ENCODE assay signal across 26 cellular contexts in the genomic region with DNA sequence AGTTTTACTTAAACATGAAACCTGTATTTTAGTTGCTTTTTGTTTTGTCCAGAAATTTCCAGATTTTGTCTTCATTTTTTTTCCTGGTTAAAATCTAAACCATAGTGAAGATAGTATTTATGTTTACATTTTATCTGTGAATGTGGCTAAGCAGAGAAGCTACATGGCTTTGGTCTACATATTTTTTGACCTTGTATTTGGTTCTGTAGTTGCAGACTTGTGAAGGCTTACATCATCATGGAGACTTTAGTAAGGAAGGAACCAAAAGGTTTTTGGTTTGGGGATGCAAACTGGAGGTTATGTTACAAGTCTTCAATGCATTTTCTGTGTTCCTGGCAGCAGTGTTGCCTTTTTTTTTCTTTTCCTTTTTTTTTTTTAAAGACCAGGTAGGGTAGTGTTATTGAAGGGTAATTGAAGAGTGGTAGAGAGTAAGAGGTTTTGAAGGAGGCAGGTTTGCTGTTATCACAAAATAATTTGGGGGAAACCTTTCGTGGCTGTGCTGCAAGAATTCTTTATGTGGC. TPM values are rescaled to one million over a fixed set of nuclear protein-coding genes. Genes with fewer than 3 reads are reported as not detected.
DNase-seq lines count a peak whose midpoint lies in the region; ATAC-seq and FAIRE-seq lines count a peak whose summit lies in the region.
"Had no signal": no experiment of that assay in that cellular context is flagged by ENCODE, and none has a peak within 500 bp of the region (broad histone marks: within the 10 kb centered on the region; RNA-seq: fewer than 3 reads in every experiment).

No MANE protein-coding gene starts in this region.

- H3K4me3 Mint-ChIP-seq in activated CD4-positive, alpha-beta T cell treated with anti-CD3 and anti-CD28 coated beads, Interleukin-2, amount 10 ng/mL, durations not matched to agents 24 days and 14 days, result peak overlapping the region; percentile 7
- no peak overlapping the region for H3K4me3 Mint-ChIP-seq in CD4-positive, CD25-positive, alpha-beta regulatory T cell
- peak overlapping the region; percentile 31 for H3K4me3 Mint-ChIP-seq in activated T-helper 17 cell treated with anti-CD3 and anti-CD28 coated beads, Interleukin-2, amount 50 U/mL, for 72 hours
- H3K4me3 Mint-ChIP-seq: B cell; central memory CD8-positive, alpha-beta T cell; HFFc6; naive B cell had no signal

- peak; percentile 39 for FAIRE-seq in endometrium (lab: Jason Lieb, UNC)
- FAIRE-seq: urothelium cell line had no signal

- no peak for ATAC-seq in CD4-positive, CD25-positive, alpha-beta regulatory T cell (ENCODE audit: low read depth in 2 of 2)
- ATAC-seq in activated T-helper 17 cell treated with anti-CD3 and anti-CD28 coated beads, Interleukin-2, amount 50 U/mL, for 72 hours (replicated peaks), result no peak
- ATAC-seq: left lung had no signal

- intact Hi-C loops in activated CD4-positive, alpha-beta T cell treated with anti-CD3 and anti-CD28 coated beads, Interleukin-2, amount 10 ng/mL, durations not matched to agents 24 days and 14 days (cut with micrococcal nuclease), result loop anchor here (5.0 kb wide), 1 partner anchor 42 kb away; no protein-coding TSS in a partner anchor

- no peaks in the 10 kb centered on the region for H3K9me3 ChIP-seq in CD4-positive, CD25-positive, alpha-beta regulatory T cell (ENCODE audit: control insufficient read depth in 2 of 2, low read length in 2 of 2)
- H3K9me3 ChIP-seq: left lung, suprapubic skin had no signal

- H3K36me3 Mint-ChIP-seq in activated CD4-positive, alpha-beta T cell treated with anti-CD3 and anti-CD28 coated beads, Interleukin-2, amount 10 ng/mL, durations not matched to agents 24 days and 14 days (ENCODE audit: low read depth), result peaks cover 42% of the 10 kb centered on the region
- peaks cover 27% of the 10 kb centered on the region for H3K36me3 Mint-ChIP-seq in CD4-positive, CD25-positive, alpha-beta regulatory T cell
- peaks cover 62% of the 10 kb centered on the region for H3K36me3 Mint-ChIP-seq in activated T-helper 17 cell treated with anti-CD3 and anti-CD28 coated beads, Interleukin-2, amount 50 U/mL, for 72 hours (ENCODE audit: low read depth)

- peaks cover 32% of the 10 kb centered on the region for H3K4me1 Mint-ChIP-seq in activated CD4-positive, alpha-beta T cell treated with anti-CD3 and anti-CD28 coated beads, Interleukin-2, amount 10 ng/mL, durations not matched to agents 24 days and 14 days
- peaks cover 7 to 16% (median 12%) of the 10 kb centered on the region in 4 donors for H3K4me1 Mint-ChIP-seq in CD4-positive, CD25-positive, alpha-beta regulatory T cell
- H3K4me1 Mint-ChIP-seq in activated T-helper 17 cell treated with anti-CD3 and anti-CD28 coated beads, Interleukin-2, amount 50 U/mL, for 72 hours, result peaks cover 22% of the 10 kb centered on the region
- H3K4me1 Mint-ChIP-seq: B cell had no signal

- H3K36me3 ChIP-seq in CD4-positive, CD25-positive, alpha-beta regulatory T cell (ENCODE audit: control insufficient read depth, insufficient read depth, low read length), result peaks cover 16% of the 10 kb centered on the region

- no peaks in the 10 kb centered on the region for H3K9me3 Mint-ChIP-seq in activated CD4-positive, alpha-beta T cell treated with anti-CD3 and anti-CD28 coated beads, Interleukin-2, amount 10 ng/mL, durations not matched to agents 24 days and 14 days
- H3K9me3 Mint-ChIP-seq in CD4-positive, CD25-positive, alpha-beta regulatory T cell, result no peaks in the 10 kb centered on the region
- H3K9me3 Mint-ChIP-seq in activated T-helper 17 cell treated with anti-CD3 and anti-CD28 coated beads, Interleukin-2, amount 50 U/mL, for 72 hours, result no peaks in the 10 kb centered on the region
- H3K9me3 Mint-ChIP-seq: central memory CD8-positive, alpha-beta T cell; HFFc6; naive B cell had no signal

- no peak overlapping the region for H3K27ac ChIP-seq in CD4-positive, CD25-positive, alpha-beta regulatory T cell (ENCODE audit: insufficient read depth, low read length, poor library complexity, severe bottlenecking)
- H3K27ac ChIP-seq: left lung, suprapubic skin had no signal

- H3K4me1 ChIP-seq in CD4-positive, CD25-positive, alpha-beta regulatory T cell (ENCODE audit: control insufficient read depth, insufficient read depth, low read length, poor library complexity, severe bottlenecking), result no peaks in the 10 kb centered on the region
- H3K4me1 ChIP-seq: left lung, suprapubic skin had no signal

- no peak overlapping the region for H3K4me3 ChIP-seq in CD4-positive, CD25-positive, alpha-beta regulatory T cell (ENCODE audit: low read depth, low read length)
- H3K4me3 ChIP-seq: left lung, skin epidermis, suprapubic skin had no signal

- H3K27me3 ChIP-seq in CD4-positive, CD25-positive, alpha-beta regulatory T cell (ENCODE audit: control insufficient read depth, insufficient read depth, low read length), result no peaks in the 10 kb centered on the region
- H3K27me3 ChIP-seq: left lung, suprapubic skin had no signal

- no peaks in the 10 kb centered on the region for H3K27me3 Mint-ChIP-seq in activated CD4-positive, alpha-beta T cell treated with anti-CD3 and anti-CD28 coated beads, Interleukin-2, amount 10 ng/mL, durations not matched to agents 24 days and 14 days
- no peaks in the 10 kb centered on the region for H3K27me3 Mint-ChIP-seq in CD4-positive, CD25-positive, alpha-beta regulatory T cell
- H3K27me3 Mint-ChIP-seq in activated T-helper 17 cell treated with anti-CD3 and anti-CD28 coated beads, Interleukin-2, amount 50 U/mL, for 72 hours, result no peaks in the 10 kb centered on the region
- H3K27me3 Mint-ChIP-seq: B cell; central memory CD8-positive, alpha-beta T cell; naive B cell had no signal

- DNase-seq in activated CD4-positive, alpha-beta T cell treated with anti-CD3 and anti-CD28 coated beads, Interleukin-2, amount 10 ng/mL, durations not matched to agents 24 days and 14 days, result no peak
- no peak for DNase-seq in activated CD4-positive, alpha-beta T cell treated with anti-CD3 and anti-CD28 coated beads for 4 hours
- DNase-seq in CD4-positive, CD25-positive, alpha-beta regulatory T cell, result no peak
- DNase-seq in dermis blood vessel endothelial cell (no peak), NOMO-1 (lab: John Stamatoyannopoulos, UW; ENCODE audit: unreplicated experiment in 2 of 2) (no peak), Ammon's horn (ENCODE audit: low spot score) (no peak)
- DNase-seq: activated gamma-delta T cell; DMS53; GF-D8; HFFc6; hypothalamus; KG1; left lung; MM.1S; naive B cell; NCI-H1417; NCI-H446 treated with DMSO at 0.1 percent for 48 hours; SHP77 treated with DMSO at 0.1 percent for 48 hours; stimulated activated CD4-positive, alpha-beta T cell treated with anti-CD3 and anti-CD28 coated beads, Interleukin-1b, Interleukin-23, amount 100 ng/mL, for 48 hours had no signal

- H3K27ac Mint-ChIP-seq in activated CD4-positive, alpha-beta T cell treated with anti-CD3 and anti-CD28 coated beads, Interleukin-2, amount 10 ng/mL, durations not matched to agents 24 days and 14 days, result peak overlapping the region; percentile 66
- peak overlapping the region in 2 of 3 donors; percentile 5 to 36 for H3K27ac Mint-ChIP-seq in CD4-positive, CD25-positive, alpha-beta regulatory T cell
- H3K27ac Mint-ChIP-seq in activated T-helper 17 cell treated with anti-CD3 and anti-CD28 coated beads, Interleukin-2, amount 50 U/mL, for 72 hours, result peak overlapping the region; percentile 89
- H3K27ac Mint-ChIP-seq: B cell, HFFc6 had no signal

RNA-seq across cellular contexts. Expression of a gene that starts 30.9 kb away (rescaled TPM):
- 245 and 249 TPM in 2 replicates for total RNA-seq in activated CD4-positive, alpha-beta T cell treated with anti-CD3 and anti-CD28 coated beads, Interleukin-2, amount 10 ng/mL, durations not matched to agents 24 days and 14 days
- 110 TPM for total RNA-seq in CD4-positive, CD25-positive, alpha-beta regulatory T cell
- 100 to 1,000 TPM; 153 to 201 (median 160) TPM for polyA plus RNA-seq in CD4-positive, CD25-positive, alpha-beta regulatory T cell
- 100 to 1,000 TPM; 211 to 254 TPM for total RNA-seq in activated T-helper 17 cell treated with anti-CD3 and anti-CD28 coated beads, Interleukin-2, amount 50 U/mL, for 72 hours
- 174 and 191 TPM in 2 replicates for total RNA-seq in dermis blood vessel endothelial cell

RNA-seq across cellular contexts. Expression of a gene that starts 56.0 kb away (rescaled TPM):
- total RNA-seq in activated CD4-positive, alpha-beta T cell treated with anti-CD3 and anti-CD28 coated beads, Interleukin-2, amount 10 ng/mL, durations not matched to agents 24 days and 14 days, result 37.1 and 38.1 TPM in 2 replicates
- 21.1 TPM for total RNA-seq in CD4-positive, CD25-positive, alpha-beta regulatory T cell
- 10 to 100 TPM; 20.0 to 35.0 (median 22.8) TPM for polyA plus RNA-seq in CD4-positive, CD25-positive, alpha-beta regulatory T cell
- 10 to 100 TPM; 29.4 to 50.9 TPM for total RNA-seq in activated T-helper 17 cell treated with anti-CD3 and anti-CD28 coated beads, Interleukin-2, amount 50 U/mL, for 72 hours
- total RNA-seq in dermis blood vessel endothelial cell, result 15.9 and 23.0 TPM in 2 replicates

Comparison
In these comparisons a context has a peak if more than half of its experiments do, and no peak if none do; other contexts are left out.
1. H3K27ac Mint-ChIP-seq: peak in every context shown above with its lines; median percentile 89 in activated T-helper 17 cell treated with anti-CD3 and anti-CD28 coated beads, Interleukin-2, amount 50 U/mL, for 72 hours; 66 in activated CD4-positive, alpha-beta T cell treated with anti-CD3 and anti-CD28 coated beads, Interleukin-2, amount 10 ng/mL, durations not matched to agents 24 days and 14 days; 20 in CD4-positive, CD25-positive, alpha-beta regulatory T cell.
2. H3K4me3 Mint-ChIP-seq: peak in activated CD4-positive, alpha-beta T cell treated with anti-CD3 and anti-CD28 coated beads, Interleukin-2, amount 10 ng/mL, durations not matched to agents 24 days and 14 days (single experiment) and activated T-helper 17 cell treated with anti-CD3 and anti-CD28 coated beads, Interleukin-2, amount 50 U/mL, for 72 hours (single experiment); none in CD4-positive, CD25-positive, alpha-beta regulatory T cell (0 of 4).